8 cellular contexts compared by ENCODE assay signal in genomic region chr2:219388127-219388844, GRCh38. TPM values are rescaled to one million over a fixed set of nuclear protein-coding genes. Genes with fewer than 3 reads are reported as not detected.
DNase-seq lines count a peak whose midpoint lies in the region; ATAC-seq, FAIRE-seq and TF ChIP-seq lines count a peak whose summit lies in the region.

No MANE protein-coding gene starts in this region.

- no peaks in the 10 kb centered on the region for H3K9me3 ChIP-seq in upper lobe of right lung

- peak overlapping the region; percentile 71 for H3K4me3 Mint-ChIP-seq in progenitor cell of endocrine pancreas (ENCODE audit: low read depth)

- no peaks in the 10 kb centered on the region for H3K27me3 Mint-ChIP-seq in progenitor cell of endocrine pancreas

- peaks cover 8% of the 10 kb centered on the region for H3K36me3 Mint-ChIP-seq in progenitor cell of endocrine pancreas (ENCODE audit: insufficient read depth)

- peaks cover 31% of the 10 kb centered on the region for H3K36me3 ChIP-seq in upper lobe of right lung

- peak overlapping the region; percentile 76 for H3K27ac Mint-ChIP-seq in progenitor cell of endocrine pancreas

- intact Hi-C loops in left cardiac atrium (cut with DNase I): no loop called here
- intact Hi-C loops in upper lobe of right lung (cut with DNase I): no loop called here

- peak; percentile 100 for FAIRE-seq in GM12892 (lab: Jason Lieb, UNC)

- peak; percentile 58 for TF ChIP-seq CTCF in progenitor cell of endocrine pancreas (IDR thresholded peaks at IDR 0.05; ENCODE audit: unreplicated experiment)
- peak; percentile 72 for TF ChIP-seq CTCF in upper lobe of right lung (IDR thresholded peaks at IDR 0.05)

- H3K27me3 ChIP-seq in upper lobe of right lung: no peaks in the 10 kb centered on the region

- peak overlapping the region; percentile 61 for H3K27ac ChIP-seq in upper lobe of right lung

- no peaks in the 10 kb centered on the region for H3K9me3 Mint-ChIP-seq in progenitor cell of endocrine pancreas (ENCODE audit: low read depth)

- H3K4me3 ChIP-seq in upper lobe of right lung: peak overlapping the region; percentile 45

- TF ChIP-seq POLR2A in GM12892 (IDR thresholded peaks at IDR 0.05; ENCODE audit: low read depth, low read length): no peak

- H3K4me1 Mint-ChIP-seq in progenitor cell of endocrine pancreas (ENCODE audit: low read depth): peaks cover 3% of the 10 kb centered on the region

- ATAC-seq in HG02870 (IDR thresholded peaks at IDR 0.05; ENCODE audit: unreplicated experiment) (peak; percentile 79), left cardiac atrium (peak; percentile 87 to 89), upper lobe of right lung (peak; percentile 90)

- peaks cover 20% of the 10 kb centered on the region for H3K4me1 ChIP-seq in upper lobe of right lung

- DNase-seq in GM12892 (ENCODE audit: insufficient read length) (peak; percentile 89), NCI-H1436 (lab: John Stamatoyannopoulos, UW) (peak; percentile 93), T follicular helper cell (ENCODE audit: low read depth) (peak; percentile 99), amniotic epithelial cell (ENCODE audit: low read depth) (peak; percentile 93), left cardiac atrium (peak; percentile 99), progenitor cell of endocrine pancreas (ENCODE audit: low spot score, unreplicated experiment) (peak; percentile 97), upper lobe of right lung (peak; percentile 99)

RNA-seq across cellular contexts. Expression of gene DNPEP, which starts 0.6 kb away (rescaled TPM):
- 67.0 TPM for polyA plus RNA-seq in GM12892 (2012; ENCODE audit: missing spikeins)
- total RNA-seq in left cardiac atrium: 10 to 100 TPM; 52.6 to 70.5 TPM
- total RNA-seq in progenitor cell of endocrine pancreas: 36.0 and 47.0 TPM in 2 replicates
- 69.9 TPM for total RNA-seq in upper lobe of right lung

RNA-seq across cellular contexts. Expression of gene DES, which starts 29.9 kb away (rescaled TPM):
- polyA plus RNA-seq in GM12892 (2012; ENCODE audit: missing spikeins): not detected
- total RNA-seq in left cardiac atrium (1,000 to 10,000 TPM; 5,895 to 7,519 TPM), progenitor cell of endocrine pancreas (not detected in 2 replicates), upper lobe of right lung (59.4 TPM)

RNA-seq across cellular contexts. Expression of gene SPEG, which starts 46.4 kb away (rescaled TPM):
- polyA plus RNA-seq in GM12892 (2012; ENCODE audit: missing spikeins): not detected
- 10 to 100 TPM; 94.6 to 94.9 TPM for total RNA-seq in left cardiac atrium
- total RNA-seq in progenitor cell of endocrine pancreas: 15.1 and 15.5 TPM in 2 replicates
- 5.6 TPM for total RNA-seq in upper lobe of right lung

RNA-seq across cellular contexts. Expression of gene RESP18, which starts 55.7 kb away (rescaled TPM):
- not detected for polyA plus RNA-seq in GM12892 (2012; ENCODE audit: missing spikeins)
- total RNA-seq in left cardiac atrium (not detected), progenitor cell of endocrine pancreas (not detected in 2 replicates), upper lobe of right lung (not detected)

Comparison
In these comparisons a context has a peak if more than half of its experiments do, and no peak if none do; other contexts are left out.
1. Peak in every context shown above with its lines: DNase-seq, ATAC-seq, H3K4me3 ChIP-seq and H3K27ac ChIP-seq.
2. RNA of gene DES, which starts 29.9 kb away (total RNA-seq): 5,895 to 7,519 TPM in left cardiac atrium; 59.4 TPM in upper lobe of right lung (single experiment) and not detected in progenitor cell of endocrine pancreas; every median in the first group is over 10 times any median in the second.